In genomic region chr18:78982186-78982585, GRCh38 we compare ENCODE assay signal across 19 cellular contexts. TPM values are rescaled to one million over a fixed set of nuclear protein-coding genes. Genes with fewer than 3 reads are reported as not detected.
DNase-seq lines count a peak whose midpoint lies in the region; TF ChIP-seq lines count a peak whose summit lies in the region.
"Had no signal": no experiment of that assay in that cellular context is flagged by ENCODE, and none has a peak within 500 bp of the region (broad histone marks: within the 10 kb centered on the region; RNA-seq: fewer than 3 reads in every experiment).

No MANE protein-coding gene starts in this region.

- H3K9me3 ChIP-seq in H9 (ENCODE audit: control insufficient read depth, low read depth, low read length) (no peaks in the 10 kb centered on the region), ectodermal cell (ENCODE audit: control insufficient read depth, low read length) (no peaks in the 10 kb centered on the region), SK-N-SH (no peaks in the 10 kb centered on the region)
- H3K9me3 ChIP-seq: lower lobe of right lung, uterus had no signal

- no peak overlapping the region for H4K8ac ChIP-seq in H9 (replicated peaks; ENCODE audit: insufficient read length, low read depth, low read length)

- peaks cover 3% of the 10 kb centered on the region for H3K4me1 ChIP-seq in H9 (ENCODE audit: insufficient read depth, low read length)
- peaks cover 38% of the 10 kb centered on the region for H3K4me1 ChIP-seq in ectodermal cell (ENCODE audit: control insufficient read depth, insufficient read depth, low read length)
- no peaks in the 10 kb centered on the region for H3K4me1 ChIP-seq in SK-N-SH (ENCODE audit: control insufficient read depth in 1 of 2, insufficient read depth in 2 of 2, low read depth in 1 of 2, low read length in 1 of 2)

- H3K4me1 Mint-ChIP-seq in H9 = peaks cover 57 to 66% of the 10 kb centered on the region in 2 experiments
- H3K4me1 Mint-ChIP-seq in nephron = peaks cover 18% of the 10 kb centered on the region

- no peak overlapping the region for H2BK120ac ChIP-seq in H9 (ENCODE audit: low read depth, low read length, poor library complexity, severe bottlenecking)

- H2BK15ac ChIP-seq in H9 (ENCODE audit: low read depth, low read length) = no peak overlapping the region

- H3K4me2 ChIP-seq in H9 (ENCODE audit: insufficient read depth, insufficient read length, low read length) (peak overlapping the region; percentile 94), SK-N-SH (no peak overlapping the region)

- H3K27me3 Mint-ChIP-seq in H9 (ENCODE audit: low read depth) (peaks cover 33% of the 10 kb centered on the region), nephron (ENCODE audit: low read depth) (peaks cover 80% of the 10 kb centered on the region)

- no peaks in the 10 kb centered on the region for H3K9me2 ChIP-seq in SK-N-SH

- no peak overlapping the region for H3K4ac ChIP-seq in H9 (ENCODE audit: low read depth, low read length)

- H4K20me1 ChIP-seq in H9 (ENCODE audit: control insufficient read depth, insufficient read depth, insufficient read length) (no peaks in the 10 kb centered on the region), SK-N-SH (ENCODE audit: insufficient read depth) (no peaks in the 10 kb centered on the region)

- H4K91ac ChIP-seq in H9 (ENCODE audit: insufficient read length, low read depth, low read length) = no peak overlapping the region

- DNase-seq in H9 = no peak
- peak; percentile 38 for DNase-seq in NCI-H345 treated with DMSO at 0.1 percent for 48 hours (lab: John Stamatoyannopoulos, UW; ENCODE audit: unreplicated experiment)
- no peak for DNase-seq in SK-N-SH
- DNase-seq in T-helper 2 cell = no peak
- no peak for DNase-seq in cerebellum (ENCODE audit: low spot score)
- DNase-seq in activated naive CD4-positive, alpha-beta T cell treated with Interleukin-2 at 50 U/mL for 16 hours = no peak
- DNase-seq: activated CD4-positive, alpha-beta T cell treated with anti-CD3 and anti-CD28 coated beads, Interleukin-2, amount 50 U/mL, for 4 hours; activated naive CD8-positive, alpha-beta T cell treated with anti-CD3 and anti-CD28 coated beads, Interleukin-2, amount 10 ng/mL, durations not matched to agents 7 days and 5 days; CD8-positive, alpha-beta memory T cell; effector memory CD8-positive, alpha-beta T cell; KG1; lower lobe of right lung; NCI-H146; NCI-H446 treated with DMSO at 0.1 percent for 48 hours; right cardiac atrium; uterus had no signal

- H2BK5ac ChIP-seq in H9 (ENCODE audit: insufficient read length, low read length) = no peak overlapping the region

- H2BK12ac ChIP-seq in H9 (ENCODE audit: insufficient read length, low read depth, low read length) = no peak overlapping the region

- TF ChIP-seq CTCF in H9 (conservative IDR thresholded peaks at IDR 0.05) (no peak), nephron (IDR thresholded peaks at IDR 0.05; ENCODE audit: unreplicated experiment in 3 of 3) (no peak), SK-N-SH (IDR thresholded peaks at IDR 0.05) (no peak)

- H3K27ac Mint-ChIP-seq in H9 (peak overlapping the region in 2 of 3 experiments; percentile 70 to 94; a peak in 5 of 7 replicates), nephron (peak overlapping the region in 1 of 3 experiments; percentile 34)
- H3K27ac Mint-ChIP-seq: effector memory CD8-positive, alpha-beta T cell had no signal

- no peak for TF ChIP-seq RAD21 in SK-N-SH (IDR thresholded peaks at IDR 0.05; ENCODE audit: low read length)

- H3K9ac ChIP-seq in H9 (ENCODE audit: extremely low read depth, insufficient read length, low read length) = peak overlapping the region; percentile 28
- H3K9ac ChIP-seq in SK-N-SH = no peak overlapping the region

- H4K5ac ChIP-seq in H9 (ENCODE audit: insufficient read length, low read depth, low read length) = no peak overlapping the region

- H3K36me3 Mint-ChIP-seq in H9 (ENCODE audit: insufficient read depth in 1 of 3, low read depth in 3 of 3) (peaks cover 0 to 3% (median 0%) of the 10 kb centered on the region in 3 experiments; a peak in 2 of 7 replicates), nephron (ENCODE audit: low read depth) (no peaks in the 10 kb centered on the region)

- H3K23ac ChIP-seq in H9 (ENCODE audit: insufficient read length, low read depth, low read length) = no peak overlapping the region

- no peak for TF ChIP-seq EP300 in SK-N-SH (IDR thresholded peaks at IDR 0.05; ENCODE audit: borderline replicate concordance in 1 of 2, low read depth in 1 of 2, low read length in 1 of 2)

- no peaks in the 10 kb centered on the region for H3K79me1 ChIP-seq in H9 (ENCODE audit: insufficient read depth, low read depth, low read length, poor library complexity, severe bottlenecking)

- peaks cover 39% of the 10 kb centered on the region for H3K23me2 ChIP-seq in H9 (ENCODE audit: insufficient read length, low read depth, low read length, poor library complexity, severe bottlenecking)

- POLR2A ChIA-PET in SK-N-SH (lab: Yijun Ruan, JAX) = no interaction called here

- no peak overlapping the region for H3K18ac ChIP-seq in H9 (ENCODE audit: insufficient read length, low read depth, low read length)

- H3K36me3 ChIP-seq in ectodermal cell (ENCODE audit: control insufficient read depth, insufficient read depth, low read length) (no peaks in the 10 kb centered on the region), SK-N-SH (replicated peaks in 1 of 2; ENCODE audit: control insufficient read depth in 1 of 2, insufficient read depth in 2 of 2, low read length in 1 of 2) (no peaks in the 10 kb centered on the region)
- H3K36me3 ChIP-seq: lower lobe of right lung, uterus had no signal

- H3K4me3 ChIP-seq in ectodermal cell (ENCODE audit: insufficient read depth, low read depth, low read length) (peak overlapping the region; percentile 53), SK-N-SH (ENCODE audit: low read depth in 2 of 2, low read length in 1 of 2) (no peak overlapping the region; a peak in 1 of 4 replicates)
- H3K4me3 ChIP-seq: lower lobe of right lung, uterus had no signal

- H3F3A ChIP-seq in SK-N-SH (replicated peaks; ENCODE audit: insufficient read depth) = no peaks in the 10 kb centered on the region

- H3K56ac ChIP-seq in H9 (ENCODE audit: insufficient read length, low read depth, low read length) = no peak overlapping the region

- no CpG with 5 or more reads among the region's 8 CpGs for WGBS in H9 (ENCODE audit: extremely low coverage, insufficient read length, low lambda C conversion rate)
- 1 to 2% methylated on average over 8 of the region's 8 CpGs for WGBS in ectodermal cell, 2 experiments
- WGBS in SK-N-SH (ENCODE audit: low lambda C conversion rate) = 1% methylated on average over 8 of the region's 8 CpGs

- H2AFZ ChIP-seq in H9 (ENCODE audit: low read length) = no peak overlapping the region
- no peak overlapping the region for H2AFZ ChIP-seq in SK-N-SH (ENCODE audit: low read depth)

- H3K27me3 ChIP-seq in H9 (ENCODE audit: insufficient read depth, low read length) (peaks cover 6% of the 10 kb centered on the region), ectodermal cell (ENCODE audit: control insufficient read depth, insufficient read depth, low read length, poor library complexity, severe bottlenecking) (peaks cover 79% of the 10 kb centered on the region), SK-N-SH (ENCODE audit: insufficient read depth) (peaks cover 65% of the 10 kb centered on the region)

- H3K9me3 Mint-ChIP-seq in H9 (no peaks in the 10 kb centered on the region; a peak in 1 of 5 replicates), nephron (peaks cover 6% of the 10 kb centered on the region)
- H3K9me3 Mint-ChIP-seq: effector memory CD8-positive, alpha-beta T cell had no signal

- H2AK5ac ChIP-seq in H9 (ENCODE audit: insufficient read length, low read length) = no peak overlapping the region

- no peak overlapping the region for H2BK20ac ChIP-seq in H9 (ENCODE audit: low read depth, low read length, poor library complexity, severe bottlenecking)

- H3K14ac ChIP-seq in H9 (ENCODE audit: insufficient read depth, low read length) = no peak overlapping the region

- CTCF ChIA-PET in SK-N-SH (lab: Yijun Ruan, JAX) = interaction anchor here (0.8 to 1.5 kb wide), 3 partner anchors 9 to 1083 kb away, joined by 3 to 5 read pairs (median 3); no protein-coding TSS in a partner anchor

- H3K4me3 Mint-ChIP-seq in H9 = peak overlapping the region; percentile 77 to 92
- peak overlapping the region; percentile 56 to 78 (median 74) for H3K4me3 Mint-ChIP-seq in nephron

- no peak overlapping the region for H3K27ac ChIP-seq in H9 (ENCODE audit: insufficient read length, low read depth, low read length)
- no peak overlapping the region for H3K27ac ChIP-seq in ectodermal cell (ENCODE audit: insufficient read depth, low read depth, low read length, poor library complexity, severe bottlenecking)
- no peak overlapping the region for H3K27ac ChIP-seq in SK-N-SH (ENCODE audit: low read depth in 2 of 2, low read length in 1 of 2)
- H3K27ac ChIP-seq: HL-60, lower lobe of right lung, uterus had no signal

- H3K79me2 ChIP-seq in H9 (ENCODE audit: insufficient read depth, low read length) (peaks cover 3% of the 10 kb centered on the region; the same call in 1 of the 2 replicates), SK-N-SH (ENCODE audit: insufficient read depth) (no peaks in the 10 kb centered on the region)

- no peak overlapping the region for H3T11ph ChIP-seq in H9 (ENCODE audit: low read length)

TF ChIP-seq in SK-N-SH, 30 proteins besides CTCF, POLR2A, EP300 and RAD21:
- TF ChIP-seq TEAD4 (IDR thresholded peaks at IDR 0.05; ENCODE audit: borderline replicate concordance, insufficient read depth) = no peak
TF ChIP-seq in SK-N-SH: peak in this region for 0.

RNA-seq across cellular contexts. Expression of gene SALL3, which starts 2.6 kb away (rescaled TPM):
- total RNA-seq in H9 (2021) = 51.1 and 52.4 TPM in 2 replicates
- polyA plus RNA-seq in ectodermal cell (2013, experiment 1 of 4) = 13.2 TPM
- polyA plus RNA-seq in ectodermal cell (2013, experiment 2 of 4) = 30.6 TPM
- polyA plus RNA-seq in ectodermal cell (2013, experiment 3 of 4) = 19.5 TPM
- 24.8 TPM for polyA plus RNA-seq in ectodermal cell (2013, experiment 4 of 4)
- polyA plus RNA-seq in SK-N-SH (2012; rRNA removed) = not detected in 2 replicates
- polyA plus RNA-seq in SK-N-SH (2012; cell fraction: cytosol; rRNA removed) = not detected in 2 replicates
- not detected in 2 replicates for polyA plus RNA-seq in SK-N-SH (2012; cell fraction: nucleus; rRNA removed)
- total RNA-seq in cerebellum = 5.9 TPM
- total RNA-seq: activated naive CD8-positive, alpha-beta T cell treated with anti-CD3 and anti-CD28 coated beads, Interleukin-2, amount 10 ng/mL, durations not matched to agents 7 days and 5 days; CD8-positive, alpha-beta memory T cell; lower lobe of right lung had no signal
- polyA plus RNA-seq: CD8-positive, alpha-beta memory T cell had no signal
